Comparison of ENCODE assay signal across 8 cellular contexts in the genomic region with DNA sequence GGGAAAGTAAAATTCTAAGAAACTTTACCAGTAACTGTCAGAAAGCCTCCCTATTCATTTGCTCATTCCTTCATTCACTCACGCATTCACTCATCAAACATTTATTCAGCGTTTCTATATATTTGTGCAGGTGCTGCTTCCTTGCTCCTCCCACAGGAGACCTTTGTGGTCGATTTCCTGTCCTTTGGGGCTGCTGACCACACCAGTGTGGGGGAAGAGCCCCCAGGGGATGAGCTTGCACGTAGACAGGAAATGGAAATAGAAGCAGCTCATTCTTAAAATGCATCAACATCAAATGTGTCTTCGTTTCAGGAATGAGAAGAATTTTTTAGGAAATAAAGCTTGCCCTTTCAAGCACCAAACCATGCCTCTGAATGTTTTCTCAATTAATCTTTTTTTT.
A peak's percentile ranks its signal among the peaks of the same experiment; 100 is the strongest.
DNase-seq lines count a peak whose midpoint lies in the region; ATAC-seq lines count a peak whose summit lies in the region.

No MANE protein-coding gene starts in this region.

- no peaks in the 10 kb centered on the region for H3K27me3 Mint-ChIP-seq in effector memory CD8-positive, alpha-beta T cell

- H3K4me1 Mint-ChIP-seq in effector memory CD8-positive, alpha-beta T cell (ENCODE audit: low read depth in 2 of 2): peaks cover 7 to 13% of the 10 kb centered on the region in 2 donors

- H3K27ac Mint-ChIP-seq in effector memory CD8-positive, alpha-beta T cell: peak overlapping the region in 1 of 2 donors; percentile 57

- DNase-seq in GM03348 (ENCODE audit: low spot score) (peak; percentile 58), NCI-H146 (lab: John Stamatoyannopoulos, UW) (peak; percentile 93), cerebellar cortex (ENCODE audit: low spot score) (no peak), NCI-H345 treated with DMSO at 0.1 percent for 48 hours (lab: John Stamatoyannopoulos, UW; ENCODE audit: unreplicated experiment) (no peak), germinal center (ENCODE audit: low spot score) (no peak), NK-92 (lab: John Stamatoyannopoulos, UW; ENCODE audit: unreplicated experiment) (no peak)
- DNase-seq in effector memory CD8-positive, alpha-beta T cell: no peak

- H3K36me3 Mint-ChIP-seq in effector memory CD8-positive, alpha-beta T cell (ENCODE audit: insufficient read depth): peaks cover 3% of the 10 kb centered on the region

- peak overlapping the region; percentile 53 to 61 for H3K4me3 Mint-ChIP-seq in effector memory CD8-positive, alpha-beta T cell

- H3K9me3 Mint-ChIP-seq in effector memory CD8-positive, alpha-beta T cell: no peaks in the 10 kb centered on the region

- ATAC-seq in GM21381 (IDR thresholded peaks at IDR 0.05; ENCODE audit: unreplicated experiment): peak; percentile 55
- peak; percentile 37 for ATAC-seq in effector memory CD8-positive, alpha-beta T cell (replicated peaks)

Comparison
In these comparisons a context has a peak if more than half of its experiments do, and no peak if none do; other contexts are left out.
1. DNase-seq: peak in GM03348 (single experiment) and NCI-H146 (single experiment); none in effector memory CD8-positive, alpha-beta T cell (0 of 3), cerebellar cortex (single experiment), NCI-H345 treated with DMSO at 0.1 percent for 48 hours (single experiment), germinal center (single experiment) and NK-92 (single experiment).